ENCODE assay signal across 12 cellular contexts in genomic region chr2:19073522-19073921, GRCh38.
DNase-seq lines count a peak whose midpoint lies in the region; ATAC-seq and TF ChIP-seq lines count a peak whose summit lies in the region.
"Had no signal": no experiment of that assay in that cellular context is flagged by ENCODE, and none has a peak within 500 bp of the region (broad histone marks: within the 10 kb centered on the region; RNA-seq: fewer than 3 reads in every experiment).

No MANE protein-coding gene starts in this region.

- H3K36me3 ChIP-seq in brain microvascular endothelial cell (replicated peaks), result no peaks in the 10 kb centered on the region
- H3K36me3 ChIP-seq: SJSA1 had no signal

- peaks cover 0 to 2% of the 10 kb centered on the region in 2 donors for H3K9me3 Mint-ChIP-seq in effector memory CD8-positive, alpha-beta T cell

- no peak overlapping the region for H3K27ac ChIP-seq in brain microvascular endothelial cell
- H3K27ac ChIP-seq: SJSA1 had no signal

- in situ Hi-C loops in Caki2 (cut with HindIII; ENCODE audit: low pct_unique_long_range_greater_than_20kb, low sequenced_read_pairs), result no loop called here
- in situ Hi-C loops in brain microvascular endothelial cell (cut with HindIII; ENCODE audit: low pct_ligation_motif_present, low sequenced_read_pairs), result no loop called here

- no peak for TF ChIP-seq CTCF in brain microvascular endothelial cell (IDR thresholded peaks at IDR 0.05; ENCODE audit: low read depth, low read length, missing control alignments)

- no peaks in the 10 kb centered on the region for H3K27me3 ChIP-seq in brain microvascular endothelial cell (replicated peaks)
- H3K27me3 ChIP-seq: SJSA1 had no signal

- no peak overlapping the region for H3K27ac Mint-ChIP-seq in effector memory CD8-positive, alpha-beta T cell

- no peak for ATAC-seq in effector memory CD8-positive, alpha-beta T cell (replicated peaks)
- ATAC-seq in GM18867 (IDR thresholded peaks at IDR 0.05; ENCODE audit: unreplicated experiment), result no peak
- ATAC-seq in HG03460 (IDR thresholded peaks at IDR 0.05; ENCODE audit: unreplicated experiment), result no peak

- H3K27me3 Mint-ChIP-seq in effector memory CD8-positive, alpha-beta T cell, result no peaks in the 10 kb centered on the region

- no peak overlapping the region for H3K4me3 Mint-ChIP-seq in effector memory CD8-positive, alpha-beta T cell

- DNase-seq in Caki2 (ENCODE audit: low read depth), result peak; percentile 71
- DNase-seq in HuH-7 (ENCODE audit: low spot score), result peak; percentile 17
- DNase-seq in brain microvascular endothelial cell, result peak; percentile 42
- DNase-seq in kidney glomerular epithelial cell (lab: John Stamatoyannopoulos, UW), result peak; percentile 80
- no peak for DNase-seq in effector memory CD8-positive, alpha-beta T cell
- DNase-seq in SKM-1 treated with dmso at 0.1 percent for 144 hours (lab: John Stamatoyannopoulos, UW; ENCODE audit: unreplicated experiment), result no peak
- DNase-seq: kidney, MV-4-11, posterior cingulate gyrus had no signal

- no peaks in the 10 kb centered on the region for H3K4me1 Mint-ChIP-seq in effector memory CD8-positive, alpha-beta T cell (ENCODE audit: low read depth in 2 of 2)

- no peaks in the 10 kb centered on the region for H3K36me3 Mint-ChIP-seq in effector memory CD8-positive, alpha-beta T cell (ENCODE audit: insufficient read depth)

- H3K4me3 ChIP-seq in brain microvascular endothelial cell (ENCODE audit: low read depth, low read length), result no peak overlapping the region
- H3K4me3 ChIP-seq: SJSA1 had no signal

Comparison
In these comparisons a context has a peak if more than half of its experiments do, and no peak if none do; other contexts are left out.
1. DNase-seq: peak in Caki2 (single experiment), HuH-7 (single experiment), brain microvascular endothelial cell (single experiment) and kidney glomerular epithelial cell (single experiment); none in effector memory CD8-positive, alpha-beta T cell (0 of 3) and SKM-1 treated with dmso at 0.1 percent for 144 hours (single experiment).